Comparison of ENCODE assay signal across 8 cellular contexts in the genomic region with DNA sequence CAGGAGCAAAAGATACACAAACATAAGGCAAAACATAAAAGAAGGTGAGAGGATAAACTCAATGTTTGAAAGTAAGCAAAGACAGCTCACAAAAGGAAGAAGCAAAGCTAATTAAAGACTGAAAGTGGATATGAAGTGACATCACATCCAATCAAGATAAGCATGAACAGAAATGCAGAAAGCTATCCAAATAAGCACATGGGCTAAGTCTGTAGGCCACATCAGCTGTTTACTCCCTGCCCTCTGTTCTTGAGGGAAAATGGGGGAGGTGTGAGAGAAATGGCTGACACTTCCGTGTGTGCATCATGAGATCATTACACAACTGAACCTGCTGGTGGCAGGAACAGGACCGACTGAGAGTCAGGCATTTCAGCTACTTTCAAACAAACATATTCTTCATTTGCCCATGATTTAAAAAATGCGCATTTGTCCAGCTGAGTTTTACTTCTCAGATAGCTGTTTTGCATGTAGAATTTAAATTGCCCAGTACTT. TPM values are rescaled to one million over a fixed set of nuclear protein-coding genes. Genes with fewer than 3 reads are reported as not detected.
DNase-seq lines count a peak whose midpoint lies in the region; ATAC-seq and TF ChIP-seq lines count a peak whose summit lies in the region.

No MANE protein-coding gene starts in this region.

- intact Hi-C loops in left ventricle myocardium inferior (cut with micrococcal nuclease): no loop called here

- H3K4me3 ChIP-seq in AG10803 (ENCODE audit: low read length) (no peak overlapping the region), HEK293 (ENCODE audit: low read depth, low read length) (no peak overlapping the region), left ventricle myocardium inferior (no peak overlapping the region), coronary artery (no peak overlapping the region)

- peak overlapping the region in 1 of 2 donors; percentile 4 for H3K27ac Mint-ChIP-seq in stimulated activated naive CD8-positive, alpha-beta T cell treated with anti-CD3 and anti-CD28 coated beads, Interleukin-15, amount 100 ng/mL, for 72 hours

- H3K27ac ChIP-seq in HEK293 (ENCODE audit: extremely low read depth, low read depth, low read length) (peak overlapping the region; percentile 17; the same call in 1 of the 2 replicates), left ventricle myocardium inferior (replicated peaks) (peak overlapping the region; percentile 7), caudate nucleus (ENCODE audit: low read depth, low read length) (no peak overlapping the region), coronary artery (no peak overlapping the region)

- ATAC-seq in stimulated activated naive CD8-positive, alpha-beta T cell treated with anti-CD3 and anti-CD28 coated beads, Interleukin-15, amount 100 ng/mL, for 72 hours: peak; percentile 65
- no peak for ATAC-seq in HG02759 (IDR thresholded peaks at IDR 0.05; ENCODE audit: unreplicated experiment)

- H3K36me3 ChIP-seq in HEK293 (ENCODE audit: control insufficient read depth in 2 of 2, insufficient read depth in 1 of 2, low read length in 2 of 2) (no peaks in the 10 kb centered on the region), left ventricle myocardium inferior (no peaks in the 10 kb centered on the region)

- no peaks in the 10 kb centered on the region for H3K27me3 Mint-ChIP-seq in stimulated activated naive CD8-positive, alpha-beta T cell treated with anti-CD3 and anti-CD28 coated beads, Interleukin-15, amount 100 ng/mL, for 72 hours

- CTCF ChIA-PET in HEK293 (lab: Yijun Ruan, JAX): interaction anchor here (0.6 to 0.7 kb wide), 2 partner anchors 8 to 194 kb away, joined by 3 read pairs; no protein-coding TSS in a partner anchor

- no peaks in the 10 kb centered on the region for H3K27me3 ChIP-seq in left ventricle myocardium inferior (ENCODE audit: low read depth)

- H3K9me3 Mint-ChIP-seq in stimulated activated naive CD8-positive, alpha-beta T cell treated with anti-CD3 and anti-CD28 coated beads, Interleukin-15, amount 100 ng/mL, for 72 hours: no peaks in the 10 kb centered on the region

- H3K4me1 ChIP-seq in HEK293 (ENCODE audit: control insufficient read depth, insufficient read depth, low read length) (peaks cover 10% of the 10 kb centered on the region; the same call in 1 of the 2 replicates), left ventricle myocardium inferior (peaks cover 22% of the 10 kb centered on the region)

- TF ChIP-seq CTCF in AG10803 (conservative IDR thresholded peaks at IDR 0.05; ENCODE audit: low read length) (no peak), HEK293 (tag by site-specific recombination; IDR thresholded peaks at IDR 0.05) (no peak), left ventricle myocardium inferior (IDR thresholded peaks at IDR 0.05; ENCODE audit: borderline replicate concordance) (no peak), coronary artery (IDR thresholded peaks at IDR 0.05) (no peak)

- POLR2A ChIA-PET in HEK293 (lab: Yijun Ruan, JAX): interaction anchor here (1.4 kb wide), 1 partner anchor 27 kb away, joined by 7 read pairs; a partner anchor contains a TSS

- peaks cover 20% of the 10 kb centered on the region for H3K4me1 Mint-ChIP-seq in stimulated activated naive CD8-positive, alpha-beta T cell treated with anti-CD3 and anti-CD28 coated beads, Interleukin-15, amount 100 ng/mL, for 72 hours

- H3K4me3 Mint-ChIP-seq in stimulated activated naive CD8-positive, alpha-beta T cell treated with anti-CD3 and anti-CD28 coated beads, Interleukin-15, amount 100 ng/mL, for 72 hours: no peak overlapping the region

- H3K9me3 ChIP-seq in HEK293 (ENCODE audit: control insufficient read depth, insufficient read depth, low read depth, low read length) (no peaks in the 10 kb centered on the region), left ventricle myocardium inferior (replicated peaks) (no peaks in the 10 kb centered on the region)

- DNase-seq in AG10803 (ENCODE audit: low read depth): peak; percentile 26
- peak; percentile 16 for DNase-seq in SKM-1 (lab: John Stamatoyannopoulos, UW; ENCODE audit: unreplicated experiment)
- DNase-seq in left ventricle myocardium inferior: no peak
- no peak for DNase-seq in stimulated activated naive CD8-positive, alpha-beta T cell treated with anti-CD3 and anti-CD28 coated beads, Interleukin-15, amount 100 ng/mL, for 72 hours
- no peak for DNase-seq in caudate nucleus (lab: John Stamatoyannopoulos, UW)
- DNase-seq in coronary artery (ENCODE audit: low spot score): no peak

TF ChIP-seq in HEK293, 187 proteins besides CTCF, POLR2A, EP300 and RAD21 (continues in another document):
- no peak for TF ChIP-seq ZNF701 (tag by site-specific recombination; IDR thresholded peaks at IDR 0.05)
- TF ChIP-seq ZNF76 (tag by site-specific recombination; IDR thresholded peaks at IDR 0.05; ENCODE audit: borderline replicate concordance, low read depth): peak; percentile 64; the same call in 1 of the 2 replicates
- 0 out of 2 replicates have a peak, but pooled peaks have one; percentile 5 for TF ChIP-seq ZNF623 (tag by site-specific recombination; IDR thresholded peaks at IDR 0.05)
- TF ChIP-seq SP3 (tag by site-specific recombination; IDR thresholded peaks at IDR 0.05): peak; percentile 57
- TF ChIP-seq, protein P1, sequence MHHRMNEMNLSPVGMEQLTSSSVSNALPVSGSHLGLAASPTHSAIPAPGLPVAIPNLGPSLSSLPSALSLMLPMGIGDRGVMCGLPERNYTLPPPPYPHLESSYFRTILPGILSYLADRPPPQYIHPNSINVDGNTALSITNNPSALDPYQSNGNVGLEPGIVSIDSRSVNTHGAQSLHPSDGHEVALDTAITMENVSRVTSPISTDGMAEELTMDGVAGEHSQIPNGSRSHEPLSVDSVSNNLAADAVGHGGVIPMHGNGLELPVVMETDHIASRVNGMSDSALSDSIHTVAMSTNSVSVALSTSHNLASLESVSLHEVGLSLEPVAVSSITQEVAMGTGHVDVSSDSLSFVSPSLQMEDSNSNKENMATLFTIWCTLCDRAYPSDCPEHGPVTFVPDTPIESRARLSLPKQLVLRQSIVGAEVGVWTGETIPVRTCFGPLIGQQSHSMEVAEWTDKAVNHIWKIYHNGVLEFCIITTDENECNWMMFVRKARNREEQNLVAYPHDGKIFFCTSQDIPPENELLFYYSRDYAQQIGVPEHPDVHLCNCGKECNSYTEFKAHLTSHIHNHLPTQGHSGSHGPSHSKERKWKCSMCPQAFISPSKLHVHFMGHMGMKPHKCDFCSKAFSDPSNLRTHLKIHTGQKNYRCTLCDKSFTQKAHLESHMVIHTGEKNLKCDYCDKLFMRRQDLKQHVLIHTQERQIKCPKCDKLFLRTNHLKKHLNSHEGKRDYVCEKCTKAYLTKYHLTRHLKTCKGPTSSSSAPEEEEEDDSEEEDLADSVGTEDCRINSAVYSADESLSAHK (tag by site-specific recombination; IDR thresholded peaks at IDR 0.05): peak; percentile 49
- TF ChIP-seq ZXDB (tag by site-specific recombination; IDR thresholded peaks at IDR 0.05): peak; percentile 89
- TF ChIP-seq BCL11B (tag by site-specific recombination; IDR thresholded peaks at IDR 0.05; ENCODE audit: low read depth): no peak
- TF ChIP-seq FEZF1 (tag by site-specific recombination; IDR thresholded peaks at IDR 0.05): peak; percentile 69
- no peak for TF ChIP-seq ZNF510 (tag by site-specific recombination; IDR thresholded peaks at IDR 0.05; ENCODE audit: insufficient replicate concordance)
- TF ChIP-seq, protein P2, sequence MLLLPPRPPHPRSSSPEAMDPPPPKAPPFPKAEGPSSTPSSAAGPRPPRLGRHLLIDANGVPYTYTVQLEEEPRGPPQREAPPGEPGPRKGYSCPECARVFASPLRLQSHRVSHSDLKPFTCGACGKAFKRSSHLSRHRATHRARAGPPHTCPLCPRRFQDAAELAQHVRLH (tag by site-specific recombination; IDR thresholded peaks at IDR 0.05): peak; percentile 77; the same call in 1 of the 2 replicates
- no peak; the same call in 1 of the 2 replicates for TF ChIP-seq KLF1 (tag by site-specific recombination; IDR thresholded peaks at IDR 0.05)
- TF ChIP-seq, protein P3, sequence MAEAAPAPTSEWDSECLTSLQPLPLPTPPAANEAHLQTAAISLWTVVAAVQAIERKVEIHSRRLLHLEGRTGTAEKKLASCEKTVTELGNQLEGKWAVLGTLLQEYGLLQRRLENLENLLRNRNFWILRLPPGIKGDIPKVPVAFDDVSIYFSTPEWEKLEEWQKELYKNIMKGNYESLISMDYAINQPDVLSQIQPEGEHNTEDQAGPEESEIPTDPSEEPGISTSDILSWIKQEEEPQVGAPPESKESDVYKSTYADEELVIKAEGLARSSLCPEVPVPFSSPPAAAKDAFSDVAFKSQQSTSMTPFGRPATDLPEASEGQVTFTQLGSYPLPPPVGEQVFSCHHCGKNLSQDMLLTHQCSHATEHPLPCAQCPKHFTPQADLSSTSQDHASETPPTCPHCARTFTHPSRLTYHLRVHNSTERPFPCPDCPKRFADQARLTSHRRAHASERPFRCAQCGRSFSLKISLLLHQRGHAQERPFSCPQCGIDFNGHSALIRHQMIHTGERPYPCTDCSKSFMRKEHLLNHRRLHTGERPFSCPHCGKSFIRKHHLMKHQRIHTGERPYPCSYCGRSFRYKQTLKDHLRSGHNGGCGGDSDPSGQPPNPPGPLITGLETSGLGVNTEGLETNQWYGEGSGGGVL (tag by site-specific recombination; IDR thresholded peaks at IDR 0.05): peak; percentile 78
- no peak for TF ChIP-seq ZNF610 (tag by site-specific recombination; IDR thresholded peaks at IDR 0.05; ENCODE audit: borderline replicate concordance)
- no peak for TF ChIP-seq ZNF433 (tag by site-specific recombination; IDR thresholded peaks at IDR 0.05; ENCODE audit: low read depth)
- TF ChIP-seq YY1 (tag by site-specific recombination; IDR thresholded peaks at IDR 0.05): peak; percentile 69; the same call in 1 of the 2 replicates
- TF ChIP-seq ZNF335 (tag by site-specific recombination; conservative IDR thresholded peaks at IDR 0.05): peak; percentile 66
- TF ChIP-seq ZNF843 (tag by site-specific recombination; IDR thresholded peaks at IDR 0.05): peak; percentile 89
- peak; percentile 84 for TF ChIP-seq ZNF366 (tag by site-specific recombination; conservative IDR thresholded peaks at IDR 0.05)
- no peak for TF ChIP-seq ZNF768 (tag by site-specific recombination; IDR thresholded peaks at IDR 0.05)
- TF ChIP-seq OVOL3 (tag by site-specific recombination; IDR thresholded peaks at IDR 0.05): peak; percentile 79

RNA-seq across cellular contexts. Expression of a gene that starts 27.3 kb away (rescaled TPM):
- total RNA-seq in left ventricle myocardium inferior: 23.3 TPM

Comparison
In these comparisons a context has a peak if more than half of its experiments do, and no peak if none do; other contexts are left out.
1. DNase-seq: peak in AG10803 (single experiment) and SKM-1 (single experiment); none in left ventricle myocardium inferior (single experiment), stimulated activated naive CD8-positive, alpha-beta T cell treated with anti-CD3 and anti-CD28 coated beads, Interleukin-15, amount 100 ng/mL, for 72 hours (0 of 2), caudate nucleus (0 of 61) and coronary artery (single experiment).
2. H3K27ac ChIP-seq: peak in HEK293 (single experiment) and left ventricle myocardium inferior (single experiment); none in caudate nucleus (single experiment) and coronary artery (0 of 2).